Comparison of ENCODE assay signal across 18 cellular contexts in genomic region chr20:32589256-32589655, GRCh38. TPM values are rescaled to one million over a fixed set of nuclear protein-coding genes. Genes with fewer than 3 reads are reported as not detected.
DNase-seq lines count a peak whose midpoint lies in the region; TF ChIP-seq lines count a peak whose summit lies in the region.
"Had no signal": no experiment of that assay in that cellular context is flagged by ENCODE, and none has a peak within 500 bp of the region (broad histone marks: within the 10 kb centered on the region; RNA-seq: fewer than 3 reads in every experiment).

No MANE protein-coding gene starts in this region.

- no peak for TF ChIP-seq CTCF in BJ (IDR thresholded peaks at IDR 0.05; ENCODE audit: insufficient read depth, low read depth, low read length)

- H3K4me3 ChIP-seq in BJ (ENCODE audit: low read depth, low read length): no peak overlapping the region
- H3K4me3 ChIP-seq: BLaER1, thoracic aorta had no signal

- CTCF ChIA-PET in BJ (lab: Yijun Ruan, JAX): no interaction called here

- peaks cover 9% of the 10 kb centered on the region for H3K27me3 ChIP-seq in BJ (ENCODE audit: control insufficient read depth, insufficient read depth, low read length)
- H3K27me3 ChIP-seq: BLaER1 had no signal

- POLR2A ChIA-PET in BJ (lab: Charles Lee): no interaction called here

- H3K36me3 ChIP-seq in BJ (ENCODE audit: control insufficient read depth, insufficient read depth, low read length): no peaks in the 10 kb centered on the region
- H3K36me3 ChIP-seq: BLaER1, thoracic aorta had no signal

- peak; percentile 5 for DNase-seq in BJ (ENCODE audit: low read depth)
- DNase-seq in HK-2 (ENCODE audit: unreplicated experiment): peak; percentile 36
- DNase-seq in SW 1271 (lab: John Stamatoyannopoulos, UW): peak; percentile 64 to 73
- DNase-seq in islet precursor cell: peak; percentile 69
- DNase-seq in NCI-H2196 treated with DMSO at 0.1 percent for 48 hours (lab: John Stamatoyannopoulos, UW; ENCODE audit: unreplicated experiment): no peak
- DNase-seq in NCI-H345 treated with DMSO at 0.1 percent for 48 hours (lab: John Stamatoyannopoulos, UW; ENCODE audit: unreplicated experiment): no peak
- no peak for DNase-seq in NOMO-1 (lab: John Stamatoyannopoulos, UW; ENCODE audit: unreplicated experiment in 2 of 2)
- no peak for DNase-seq in activated effector memory CD4-positive, alpha-beta T cell treated with Interleukin-2 at 50 U/mL for 16 hours
- DNase-seq: activated CD4-positive, alpha-beta memory T cell treated with anti-CD3 and anti-CD28 coated beads for 36 hours; effector CD8-positive, alpha-beta T cell; hippocampal formation; left cardiac atrium; NCI-H187 treated with DMSO at 0.1 percent for 48 hours; NCI-H524; SK-N-SH; stimulated activated CD4-positive, alpha-beta T cell treated with anti-CD3 and anti-CD28 coated beads, Interleukin-4, amount 100 ng/mL, for 4 hours had no signal

RNA-seq across cellular contexts. Expression of gene NOL4L, which starts 4.1 kb away (rescaled TPM):
- 6.6 and 10.9 TPM in 2 replicates for polyA plus RNA-seq in BJ (2011; rRNA removed)
- polyA minus RNA-seq in BJ (2011; rRNA and poly(A)+ RNA removed): 8.2 and 12.8 TPM in 2 replicates

Comparison
In these comparisons a context has a peak if more than half of its experiments do, and no peak if none do; other contexts are left out.
1. DNase-seq: peak in BJ (single experiment), HK-2 (single experiment), SW 1271 (2 of 2) and islet precursor cell (single experiment); none in NCI-H2196 treated with DMSO at 0.1 percent for 48 hours (single experiment), NCI-H345 treated with DMSO at 0.1 percent for 48 hours (single experiment), NOMO-1 (0 of 2) and activated effector memory CD4-positive, alpha-beta T cell treated with Interleukin-2 at 50 U/mL for 16 hours (single experiment).